ENCODE assay signal across 25 cellular contexts in genomic region chr22:37467556-37467955, GRCh38. TPM values are rescaled to one million over a fixed set of nuclear protein-coding genes. Genes with fewer than 3 reads are reported as not detected.
DNase-seq lines count a peak whose midpoint lies in the region; ATAC-seq, FAIRE-seq and TF ChIP-seq lines count a peak whose summit lies in the region.
"Had no signal": no experiment of that assay in that cellular context is flagged by ENCODE, and none has a peak within 500 bp of the region (broad histone marks: within the 10 kb centered on the region; RNA-seq: fewer than 3 reads in every experiment).

No MANE protein-coding gene starts in this region.

- no peak overlapping the region for H3K4me3 ChIP-seq in neuronal stem cell (ENCODE audit: low read length in 2 of 2)
- no peak overlapping the region for H3K4me3 ChIP-seq in psoas muscle
- H3K4me3 ChIP-seq: BLaER1 treated with 17β-estradiol and CSF1 and Interleukin-3, amounts not matched to agents 10 nM and 100 nM; Peyer's patch; SJSA1 had no signal

- H3K79me1 ChIP-seq in neuronal stem cell (ENCODE audit: low read depth, low read length): no peaks in the 10 kb centered on the region

- H3K27ac ChIP-seq in neuronal stem cell (replicated peaks; ENCODE audit: low read length) (no peak overlapping the region), psoas muscle (no peak overlapping the region)
- H3K27ac ChIP-seq: 22Rv1; BLaER1 treated with 17β-estradiol and CSF1 and Interleukin-3, amounts not matched to agents 10 nM and 100 nM; KMS-11; Peyer's patch; SJSA1 had no signal

- peaks cover 13% of the 10 kb centered on the region for H3K4me1 Mint-ChIP-seq in activated T-helper 17 cell treated with anti-CD3 and anti-CD28 coated beads, Interleukin-2, amount 50 U/mL, for 72 hours

- peak overlapping the region; percentile 65 for H3K9ac ChIP-seq in neuronal stem cell (ENCODE audit: low read depth, low read length, poor library complexity)
- H3K9ac ChIP-seq: BLaER1 treated with 17β-estradiol and CSF1 and Interleukin-3, amounts not matched to agents 10 nM and 100 nM; KMS-11 had no signal

- H2BK5ac ChIP-seq in neuronal stem cell (ENCODE audit: low read length): peak overlapping the region; percentile 0

- H3K18ac ChIP-seq in neuronal stem cell (ENCODE audit: low read length): peak overlapping the region; percentile 13

- TF ChIP-seq POLR2A in GM12892 (IDR thresholded peaks at IDR 0.05; ENCODE audit: low read depth, low read length): 0 out of 2 replicates have a peak, but pooled peaks have one; percentile 24

- H2BK12ac ChIP-seq in neuronal stem cell (ENCODE audit: low read length): no peak overlapping the region

- H2AK5ac ChIP-seq in neuronal stem cell (ENCODE audit: low read depth, low read length): no peak overlapping the region

- H2BK15ac ChIP-seq in neuronal stem cell (ENCODE audit: low read length): no peak overlapping the region

- H3K4me2 ChIP-seq in neuronal stem cell (ENCODE audit: insufficient read depth, low read length, poor library complexity, severe bottlenecking): no peak overlapping the region
- H3K4me2 ChIP-seq: BLaER1 treated with 17β-estradiol and CSF1 and Interleukin-3, amounts not matched to agents 10 nM and 100 nM; KMS-11 had no signal

- peak; percentile 18 to 55 for DNase-seq in NCI-H524 (lab: John Stamatoyannopoulos, UW)
- DNase-seq in NCI-H524 treated with DMSO at 0.1 percent for 48 hours (lab: John Stamatoyannopoulos, UW): no peak
- no peak for DNase-seq in GM12892 (ENCODE audit: insufficient read length)
- no peak for DNase-seq in neuronal stem cell (ENCODE audit: low spot score)
- no peak for DNase-seq in SKM-1 (lab: John Stamatoyannopoulos, UW; ENCODE audit: unreplicated experiment)
- DNase-seq in psoas muscle: no peak
- DNase-seq in NCI-H2029 treated with DMSO at 0.1 percent for 48 hours (lab: John Stamatoyannopoulos, UW): no peak
- DNase-seq: Caco-2; CD4-positive, alpha-beta memory T cell; DMS153; GOT3; IMR-90; NCI-H1105; NCI-H748 treated with DMSO at 0.1 percent for 48 hours; Peyer's patch had no signal

- no CpG with 5 or more reads among the region's 13 CpGs for WGBS in neuronal stem cell (ENCODE audit: extremely low coverage in 2 of 2, insufficient read length in 2 of 2, insufficient replicate concordance in 1 of 2), 2 donors
- WGBS in psoas muscle, 3 donors: 22 to 26% (median 25%) methylated on average over 13 of the region's 13 CpGs

- no peak overlapping the region for H3K14ac ChIP-seq in neuronal stem cell (ENCODE audit: low read length)

- peak overlapping the region; percentile 70 for H3K27ac Mint-ChIP-seq in activated T-helper 17 cell treated with anti-CD3 and anti-CD28 coated beads, Interleukin-2, amount 50 U/mL, for 72 hours

- no peaks in the 10 kb centered on the region for H3K36me3 ChIP-seq in neuronal stem cell (replicated peaks in 1 of 2; ENCODE audit: control insufficient read depth in 2 of 2, insufficient read depth in 2 of 2, low read length in 2 of 2)
- no peaks in the 10 kb centered on the region for H3K36me3 ChIP-seq in psoas muscle (ENCODE audit: insufficient read depth in 1 of 2, low read depth in 1 of 2)
- H3K36me3 ChIP-seq: SJSA1 had no signal

- peaks cover 87% of the 10 kb centered on the region for H3K36me3 Mint-ChIP-seq in activated T-helper 17 cell treated with anti-CD3 and anti-CD28 coated beads, Interleukin-2, amount 50 U/mL, for 72 hours (ENCODE audit: low read depth)

- ATAC-seq in activated T-helper 17 cell treated with anti-CD3 and anti-CD28 coated beads, Interleukin-2, amount 50 U/mL, for 72 hours (replicated peaks): no peak
- no peak for ATAC-seq in psoas muscle
- ATAC-seq: HCT116 had no signal

- H3K9me3 ChIP-seq in neuronal stem cell (replicated peaks in 1 of 2; ENCODE audit: control insufficient read depth in 2 of 2, insufficient read depth in 1 of 2, low read depth in 1 of 2, low read length in 2 of 2) (no peaks in the 10 kb centered on the region), psoas muscle (no peaks in the 10 kb centered on the region)
- H3K9me3 ChIP-seq: BLaER1 treated with 17β-estradiol and CSF1 and Interleukin-3, amounts not matched to agents 10 nM and 100 nM; Caco-2; Peyer's patch had no signal

- no peak for TF ChIP-seq CTCF in psoas muscle (IDR thresholded peaks at IDR 0.05)

- intact Hi-C loops in psoas muscle (cut with DNase I): no loop called here

- no peak overlapping the region for H3K4me3 Mint-ChIP-seq in activated T-helper 17 cell treated with anti-CD3 and anti-CD28 coated beads, Interleukin-2, amount 50 U/mL, for 72 hours
- H3K4me3 Mint-ChIP-seq: CD4-positive, alpha-beta memory T cell had no signal

- peaks cover 0 to 43% (median 0%) of the 10 kb centered on the region in 3 experiments for H3K27me3 ChIP-seq in neuronal stem cell (ENCODE audit: control insufficient read depth in 3 of 3, insufficient read depth in 3 of 3, low read depth in 1 of 3, low read length in 3 of 3)
- H3K27me3 ChIP-seq in psoas muscle (ENCODE audit: insufficient read depth in 3 of 3, low read length in 2 of 3): peaks cover 0 to 31% (median 1%) of the 10 kb centered on the region in 3 donors
- H3K27me3 ChIP-seq: BLaER1 treated with 17β-estradiol and CSF1 and Interleukin-3, amounts not matched to agents 10 nM and 100 nM; Peyer's patch had no signal

- no peak overlapping the region for H2BK120ac ChIP-seq in neuronal stem cell (ENCODE audit: low read depth, low read length)

- no peak for FAIRE-seq in GM12892 (lab: Jason Lieb, UNC)
- FAIRE-seq: GM18507, HTR-8/SVneo had no signal

- no peaks in the 10 kb centered on the region for H3K9me3 Mint-ChIP-seq in activated T-helper 17 cell treated with anti-CD3 and anti-CD28 coated beads, Interleukin-2, amount 50 U/mL, for 72 hours
- H3K9me3 Mint-ChIP-seq: CD4-positive, alpha-beta memory T cell had no signal

- no peak overlapping the region for H4K8ac ChIP-seq in neuronal stem cell (ENCODE audit: low read depth, low read length)

- no peaks in the 10 kb centered on the region for H3K27me3 Mint-ChIP-seq in activated T-helper 17 cell treated with anti-CD3 and anti-CD28 coated beads, Interleukin-2, amount 50 U/mL, for 72 hours
- H3K27me3 Mint-ChIP-seq: CD4-positive, alpha-beta memory T cell had no signal

- no peak overlapping the region for H3K4ac ChIP-seq in neuronal stem cell (ENCODE audit: low read length)

- H4K91ac ChIP-seq in neuronal stem cell (ENCODE audit: low read depth, low read length, poor library complexity): no peak overlapping the region

- H3K4me1 ChIP-seq in neuronal stem cell (ENCODE audit: control insufficient read depth in 2 of 2, insufficient read depth in 1 of 2, low read depth in 1 of 2, low read length in 2 of 2): peaks cover 3 to 6% of the 10 kb centered on the region in 2 donors
- H3K4me1 ChIP-seq in psoas muscle: no peaks in the 10 kb centered on the region
- H3K4me1 ChIP-seq: Caco-2, SJSA1 had no signal

- H2AFZ ChIP-seq in neuronal stem cell (ENCODE audit: low read length): no peak overlapping the region

- no peak overlapping the region for H3K23ac ChIP-seq in neuronal stem cell (ENCODE audit: low read depth, low read length, poor library complexity)

RNA-seq across cellular contexts. Expression of gene MFNG, which starts 18.6 kb away (rescaled TPM):
- polyA plus RNA-seq in GM12892 (2012; ENCODE audit: missing spikeins): 30.7 TPM
- 100 to 1,000 TPM; 170 to 245 TPM for total RNA-seq in activated T-helper 17 cell treated with anti-CD3 and anti-CD28 coated beads, Interleukin-2, amount 50 U/mL, for 72 hours
- polyA plus RNA-seq in neuronal stem cell (2013, experiment 1 of 2): 10.5 TPM
- polyA plus RNA-seq in neuronal stem cell (2013, experiment 2 of 2): 8.0 TPM
- total RNA-seq in psoas muscle: 1 to 10 TPM; 4.5 to 8.0 (median 7.7) TPM
- polyA plus RNA-seq in psoas muscle: 1 to 10 TPM; 4.3 to 9.6 (median 8.2) TPM
- total RNA-seq: IMR-90, NCI-H460, SJSA1 had no signal

RNA-seq across cellular contexts. Expression of gene ELFN2, which starts 40.3 kb away (rescaled TPM):
- polyA plus RNA-seq in GM12892 (2012; ENCODE audit: missing spikeins): not detected
- 1 to 10 TPM in 1 of 2 donors, under 1 TPM in 1; 0.24 to 2.2 TPM for total RNA-seq in activated T-helper 17 cell treated with anti-CD3 and anti-CD28 coated beads, Interleukin-2, amount 50 U/mL, for 72 hours
- polyA plus RNA-seq in neuronal stem cell (2013, experiment 1 of 2): 0.78 TPM
- 0.86 TPM for polyA plus RNA-seq in neuronal stem cell (2013, experiment 2 of 2)
- not detected for total RNA-seq in psoas muscle
- polyA plus RNA-seq in psoas muscle: under 1 TPM; 0.01 to 0.05 (median 0.01) TPM
- total RNA-seq: G401 had no signal
- polyA plus RNA-seq: CD4-positive, alpha-beta memory T cell had no signal

RNA-seq across cellular contexts. Expression of gene CARD10, which starts 51.7 kb away (rescaled TPM):
- not detected for polyA plus RNA-seq in GM12892 (2012; ENCODE audit: missing spikeins)
- under 1 TPM in 1 of 2 donors, not detected in 1; 0.09 TPM for total RNA-seq in activated T-helper 17 cell treated with anti-CD3 and anti-CD28 coated beads, Interleukin-2, amount 50 U/mL, for 72 hours
- 4.2 TPM for polyA plus RNA-seq in neuronal stem cell (2013, experiment 1 of 2)
- polyA plus RNA-seq in neuronal stem cell (2013, experiment 2 of 2): 4.3 TPM
- total RNA-seq in psoas muscle: 1 to 10 TPM; 3.8 to 8.0 (median 4.5) TPM
- polyA plus RNA-seq in psoas muscle: 1 to 10 TPM; 2.9 to 6.9 (median 4.1) TPM
- polyA plus RNA-seq: CD4-positive, alpha-beta memory T cell had no signal

Comparison
In these comparisons a context has a peak if more than half of its experiments do, and no peak if none do; other contexts are left out.
1. DNase-seq: peak in NCI-H524 (2 of 2); none in NCI-H524 treated with DMSO at 0.1 percent for 48 hours (single experiment), GM12892 (single experiment), neuronal stem cell (single experiment), SKM-1 (single experiment), psoas muscle (0 of 2) and NCI-H2029 treated with DMSO at 0.1 percent for 48 hours (single experiment).
2. RNA of gene MFNG, which starts 18.6 kb away (total RNA-seq): 170 to 245 TPM in activated T-helper 17 cell treated with anti-CD3 and anti-CD28 coated beads, Interleukin-2, amount 50 U/mL, for 72 hours; 4.5 to 8.0 TPM in psoas muscle; every median in the first group is over 10 times any median in the second.
3. RNA of gene CARD10, which starts 51.7 kb away (total RNA-seq): 3.8 to 8.0 TPM in psoas muscle; 0.09 TPM in activated T-helper 17 cell treated with anti-CD3 and anti-CD28 coated beads, Interleukin-2, amount 50 U/mL, for 72 hours; every median in the first group is over 4 times any median in the second.